ENCODE assay signal across 8 cellular contexts in the genomic region with DNA sequence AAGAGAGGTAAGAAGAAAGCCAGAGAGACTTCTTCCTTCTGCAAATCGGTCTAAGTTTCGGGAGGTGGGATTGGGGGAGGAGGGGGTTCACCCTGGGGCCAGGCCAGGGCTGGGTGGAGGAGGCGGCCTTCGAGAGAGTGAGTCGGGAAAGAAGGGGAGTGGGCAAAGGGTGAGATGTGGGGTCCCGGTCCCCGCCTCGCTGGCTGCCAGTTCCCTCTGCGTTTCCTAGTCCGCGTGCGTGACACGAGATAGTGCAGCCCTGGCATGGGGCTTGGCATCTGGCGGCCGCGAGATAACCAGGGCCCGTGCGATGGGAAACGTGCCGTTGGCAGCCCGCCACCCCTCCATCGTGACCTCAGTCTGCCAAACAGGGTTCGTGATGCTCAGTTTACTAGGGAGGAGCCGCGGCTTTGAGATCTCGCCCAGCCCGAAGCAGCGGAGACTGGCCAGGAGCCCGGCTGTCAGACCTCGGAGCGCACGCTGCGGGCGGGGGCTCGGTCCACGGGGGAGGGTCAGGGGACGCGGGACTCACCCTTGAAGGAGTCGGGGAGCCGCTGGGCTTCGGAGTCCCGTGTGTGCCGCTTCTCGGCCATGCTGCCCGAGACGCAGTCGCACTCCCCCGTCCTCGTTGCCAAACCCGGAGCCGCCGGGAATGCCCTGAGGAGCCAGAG. TPM values are rescaled to one million over a fixed set of nuclear protein-coding genes. Genes with fewer than 3 reads are reported as not detected.
DNase-seq lines count a peak whose midpoint lies in the region; ATAC-seq and TF ChIP-seq lines count a peak whose summit lies in the region.

Gene STOM (minus strand): TSS at position 656 of the 671 bp plus-strand sequence. CDS start 63 bp downstream, at position 593.

- peak; percentile 42 for ATAC-seq in HG02884 (IDR thresholded peaks at IDR 0.05; ENCODE audit: unreplicated experiment)

- TF ChIP-seq POLR2A in GM15510 (IDR thresholded peaks at IDR 0.05; ENCODE audit: borderline replicate concordance, extremely low read depth, insufficient read length) = peak; percentile 88

- intact Hi-C loops in activated naive CD4-positive, alpha-beta T cell treated with anti-CD3 and anti-CD28 coated beads for 36 hours (cut with micrococcal nuclease) = loop anchor here (1.0 to 5.0 kb wide), 6 partner anchors 16 to 295 kb away; partner anchors contain the start of genes CNTRL and RAB14

- H3K27ac ChIP-seq in 22Rv1 = peak within 1 kb of the TSS; percentile 92

- DNase-seq in NOMO-1 treated with DMSO at 0.1 percent for 48 hours (lab: John Stamatoyannopoulos, UW; ENCODE audit: unreplicated experiment) (peak; percentile 65), glomerular endothelial cell (ENCODE audit: extremely low read depth, low read depth, low spot score) (no peak), pons (ENCODE audit: low spot score) (peak; percentile 46), NCI-H1436 (lab: John Stamatoyannopoulos, UW) (no peak)
- peak; percentile 74 for DNase-seq in activated naive CD4-positive, alpha-beta T cell treated with anti-CD3 and anti-CD28 coated beads for 36 hours

- H3K27ac Mint-ChIP-seq in activated naive CD4-positive, alpha-beta T cell treated with anti-CD3 and anti-CD28 coated beads for 36 hours = peak within 1 kb of the TSS; percentile 88

- CTCF ChIA-PET in activated naive CD4-positive, alpha-beta T cell treated with anti-CD3 and anti-CD28 coated beads for 36 hours (lab: Charles Lee) = interaction anchor here (1.0 to 1.3 kb wide), 2 partner anchors 16 to 50 kb away, joined by 6 to 12 read pairs; no protein-coding TSS in a partner anchor

- TF ChIP-seq CTCF in 22Rv1 (IDR thresholded peaks at IDR 0.05) = no peak

- no peaks in the 10 kb centered on the region for H3K9me3 Mint-ChIP-seq in activated naive CD4-positive, alpha-beta T cell treated with anti-CD3 and anti-CD28 coated beads for 36 hours

- H3K36me3 Mint-ChIP-seq in activated naive CD4-positive, alpha-beta T cell treated with anti-CD3 and anti-CD28 coated beads for 36 hours (ENCODE audit: low read depth) = peaks cover 4% of the 10 kb centered on the region

- peak within 1 kb of the TSS; percentile 82 for H3K4me3 Mint-ChIP-seq in activated naive CD4-positive, alpha-beta T cell treated with anti-CD3 and anti-CD28 coated beads for 36 hours

- peaks cover 31% of the 10 kb centered on the region for H3K4me1 Mint-ChIP-seq in activated naive CD4-positive, alpha-beta T cell treated with anti-CD3 and anti-CD28 coated beads for 36 hours (ENCODE audit: low read depth)

- no peaks in the 10 kb centered on the region for H3K27me3 Mint-ChIP-seq in activated naive CD4-positive, alpha-beta T cell treated with anti-CD3 and anti-CD28 coated beads for 36 hours (ENCODE audit: low read depth)

RNA-seq across cellular contexts. Expression of gene STOM, which starts in this region (rescaled TPM):
- total RNA-seq in activated naive CD4-positive, alpha-beta T cell treated with anti-CD3 and anti-CD28 coated beads for 36 hours = 10 to 100 TPM; 34.0 to 37.7 TPM
- 109 and 118 TPM in 2 replicates for total RNA-seq in glomerular endothelial cell

Comparison
In these comparisons a context has a peak if more than half of its experiments do, and no peak if none do; other contexts are left out.
1. DNase-seq: peak in NOMO-1 treated with DMSO at 0.1 percent for 48 hours (single experiment), activated naive CD4-positive, alpha-beta T cell treated with anti-CD3 and anti-CD28 coated beads for 36 hours (single experiment) and pons (single experiment); none in glomerular endothelial cell (single experiment) and NCI-H1436 (single experiment).